ENCODE assay signal across 10 cellular contexts in genomic region chr12:57517187-57517586, GRCh38. TPM values are rescaled to one million over a fixed set of nuclear protein-coding genes. Genes with fewer than 3 reads are reported as not detected.
DNase-seq lines count a peak whose midpoint lies in the region; ATAC-seq and TF ChIP-seq lines count a peak whose summit lies in the region.
"Had no signal": no experiment of that assay in that cellular context is flagged by ENCODE, and none has a peak within 500 bp of the region (broad histone marks: within the 10 kb centered on the region; RNA-seq: fewer than 3 reads in every experiment).

No MANE protein-coding gene starts in this region.

- DNase-seq in Calu3 (no peak), islet precursor cell (peak; percentile 74), SIG-M5 (lab: John Stamatoyannopoulos, UW) (no peak), mucosa of descending colon (no peak), occipital lobe (lab: John Stamatoyannopoulos, UW) (no peak), NCI-H1930 (lab: John Stamatoyannopoulos, UW) (no peak)
- no peak for DNase-seq in activated naive CD8-positive, alpha-beta T cell treated with anti-CD3 and anti-CD28 coated beads for 36 hours
- DNase-seq: NCI-H226; stimulated activated CD4-positive, alpha-beta T cell treated with anti-CD3 and anti-CD28 coated beads, Interleukin-1b, Interleukin-23, amount 100 ng/mL, for 48 hours had no signal

- H3K4me3 Mint-ChIP-seq in Calu3 (ENCODE audit: low read depth, unreplicated experiment) = peak overlapping the region; percentile 95
- H3K4me3 Mint-ChIP-seq in activated naive CD8-positive, alpha-beta T cell treated with anti-CD3 and anti-CD28 coated beads for 36 hours = peak overlapping the region; percentile 50

- peaks cover 8% of the 10 kb centered on the region for H3K36me3 ChIP-seq in mucosa of descending colon (ENCODE audit: low read depth)

- peak overlapping the region; percentile 100 for H3K27ac ChIP-seq in 22Rv1

- H3K4me1 ChIP-seq in mucosa of descending colon (ENCODE audit: low read depth) = peaks cover 30% of the 10 kb centered on the region

- H3K27ac Mint-ChIP-seq in Calu3 (ENCODE audit: unreplicated experiment) = peak overlapping the region; percentile 100
- peak overlapping the region; percentile 73 for H3K27ac Mint-ChIP-seq in activated naive CD8-positive, alpha-beta T cell treated with anti-CD3 and anti-CD28 coated beads for 36 hours

- no TSS peak for BruUV-seq in Calu3 (replicated peaks; lab: Mats Ljungman, UMichigan)

- peaks cover 99% of the 10 kb centered on the region for H3K36me3 Mint-ChIP-seq in Calu3 (ENCODE audit: insufficient read depth, unreplicated experiment)
- peaks cover 58% of the 10 kb centered on the region for H3K36me3 Mint-ChIP-seq in activated naive CD8-positive, alpha-beta T cell treated with anti-CD3 and anti-CD28 coated beads for 36 hours

- H3K4me3 ChIP-seq in mucosa of descending colon = no peak overlapping the region

- peaks cover 36% of the 10 kb centered on the region for H3K4me1 Mint-ChIP-seq in Calu3 (ENCODE audit: low read depth, unreplicated experiment)
- H3K4me1 Mint-ChIP-seq in activated naive CD8-positive, alpha-beta T cell treated with anti-CD3 and anti-CD28 coated beads for 36 hours = peaks cover 52% of the 10 kb centered on the region

- CTCF ChIA-PET in Calu3 (lab: Charles Lee) = no interaction called here

- ATAC-seq in mucosa of descending colon = no peak

- H3K9me3 ChIP-seq in mucosa of descending colon = no peaks in the 10 kb centered on the region

- H3K27me3 Mint-ChIP-seq in Calu3 (ENCODE audit: unreplicated experiment) = no peaks in the 10 kb centered on the region
- H3K27me3 Mint-ChIP-seq in activated naive CD8-positive, alpha-beta T cell treated with anti-CD3 and anti-CD28 coated beads for 36 hours = peaks cover 2% of the 10 kb centered on the region

- TF ChIP-seq CTCF in 22Rv1 (IDR thresholded peaks at IDR 0.05) = no peak
- no peak for TF ChIP-seq CTCF in Calu3 (IDR thresholded peaks at IDR 0.05; ENCODE audit: unreplicated experiment)
- TF ChIP-seq CTCF in mucosa of descending colon (IDR thresholded peaks at IDR 0.05) = no peak

- intact Hi-C loops in Calu3 (cut with micrococcal nuclease; ENCODE audit: unreplicated experiment) = no loop called here
- intact Hi-C loops in mucosa of descending colon (cut with DNase I, micrococcal nuclease) = no loop called here

- no peaks in the 10 kb centered on the region for H3K9me3 Mint-ChIP-seq in Calu3 (ENCODE audit: low read depth, unreplicated experiment)
- no peaks in the 10 kb centered on the region for H3K9me3 Mint-ChIP-seq in activated naive CD8-positive, alpha-beta T cell treated with anti-CD3 and anti-CD28 coated beads for 36 hours

RNA-seq across cellular contexts. Expression of gene DDIT3, which starts 3.1 kb away (rescaled TPM):
- total RNA-seq in Calu3 (2022) = 70.2 and 80.5 TPM in 2 replicates
- total RNA-seq in activated naive CD8-positive, alpha-beta T cell treated with anti-CD3 and anti-CD28 coated beads for 36 hours = 10 to 100 TPM; 30.7 to 33.4 TPM
- 10 to 100 TPM; 14.1 to 36.4 (median 19.1) TPM for total RNA-seq in mucosa of descending colon
- total RNA-seq in occipital lobe = 5.3 TPM

RNA-seq across cellular contexts. Expression of gene MBD6, which starts 5.4 kb away (rescaled TPM):
- total RNA-seq in Calu3 (2022) = 119 and 127 TPM in 2 replicates
- total RNA-seq in activated naive CD8-positive, alpha-beta T cell treated with anti-CD3 and anti-CD28 coated beads for 36 hours = 10 to 100 TPM; 38.5 to 44.8 TPM
- total RNA-seq in mucosa of descending colon = 100 to 1,000 TPM; 116 to 137 (median 120) TPM
- total RNA-seq in occipital lobe = 2.0 TPM

RNA-seq across cellular contexts. Expression of gene MARS1, which starts 29.3 kb away (rescaled TPM):
- total RNA-seq in Calu3 (2022) (358 and 369 TPM in 2 replicates), mucosa of descending colon (100 to 1,000 TPM in 1 of 3 donors, 10 to 100 TPM in 2; 63.7 to 117 (median 94.7) TPM), occipital lobe (65.2 TPM)
- total RNA-seq in activated naive CD8-positive, alpha-beta T cell treated with anti-CD3 and anti-CD28 coated beads for 36 hours = 100 to 1,000 TPM; 423 to 460 TPM

RNA-seq across cellular contexts. Expression of gene DCTN2, which starts 29.8 kb away (rescaled TPM):
- 121 and 131 TPM in 2 replicates for total RNA-seq in Calu3 (2022)
- total RNA-seq in activated naive CD8-positive, alpha-beta T cell treated with anti-CD3 and anti-CD28 coated beads for 36 hours = 10 to 100 TPM; 73.6 to 81.3 TPM
- 100 to 1,000 TPM; 138 to 140 (median 140) TPM for total RNA-seq in mucosa of descending colon
- total RNA-seq in occipital lobe = 103 TPM

RNA-seq across cellular contexts. Expression of gene KIF5A, which starts 32.7 kb away (rescaled TPM):
- total RNA-seq in Calu3 (2022) (0.10 TPM in 1 of 2 replicates, not detected in the other), mucosa of descending colon (1 to 10 TPM in 2 of 3 donors, under 1 TPM in 1; 0.61 to 9.1 (median 1.2) TPM), occipital lobe (50.2 TPM)
- 1 to 10 TPM; 1.5 to 1.7 TPM for total RNA-seq in activated naive CD8-positive, alpha-beta T cell treated with anti-CD3 and anti-CD28 coated beads for 36 hours

Comparison
In these comparisons a context has a peak if more than half of its experiments do, and no peak if none do; other contexts are left out.
1. RNA of gene MBD6, which starts 5.4 kb away (total RNA-seq): 119 to 127 TPM in Calu3, 116 to 137 TPM in mucosa of descending colon and 38.5 to 44.8 TPM in activated naive CD8-positive, alpha-beta T cell treated with anti-CD3 and anti-CD28 coated beads for 36 hours; 2.0 TPM in occipital lobe (single experiment); every median in the first group is over 10 times any median in the second.